ENCODE assay signal across 12 cellular contexts in the genomic region with DNA sequence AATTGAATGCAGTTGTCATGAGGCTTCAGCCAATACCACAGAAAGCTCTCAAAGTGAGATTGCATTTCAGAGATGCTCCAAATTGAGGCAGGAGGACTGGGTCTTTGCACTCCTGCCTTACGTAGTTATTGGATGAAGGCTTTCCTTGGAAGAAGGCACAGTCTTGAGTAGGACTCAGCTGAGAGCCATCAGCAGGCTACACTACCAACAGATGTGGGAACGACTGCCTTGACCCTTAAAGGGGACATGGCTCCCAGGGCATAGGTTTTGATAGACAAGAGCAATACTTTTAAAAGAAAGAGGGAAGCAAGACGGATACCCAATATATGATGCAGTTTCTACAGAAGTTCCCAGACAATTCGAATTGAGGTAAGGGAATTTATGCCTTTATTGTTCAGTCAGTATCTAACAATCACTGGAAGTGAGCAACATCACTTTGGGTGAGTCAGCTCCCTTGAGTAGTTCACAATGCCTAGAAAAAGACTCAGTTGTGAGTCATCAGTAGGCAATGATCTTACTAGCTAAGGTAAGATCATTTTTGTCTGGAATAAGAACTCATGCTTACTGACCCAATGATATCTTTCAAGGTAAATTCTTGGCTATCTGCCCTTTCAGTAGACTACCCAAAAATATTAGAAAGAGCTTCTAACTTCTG.
DNase-seq lines count a peak whose midpoint lies in the region; ATAC-seq, FAIRE-seq and TF ChIP-seq lines count a peak whose summit lies in the region.
"Had no signal": no experiment of that assay in that cellular context is flagged by ENCODE, and none has a peak within 500 bp of the region (broad histone marks: within the 10 kb centered on the region; RNA-seq: fewer than 3 reads in every experiment).

No MANE protein-coding gene starts in this region.

- ATAC-seq in heart right ventricle: peak in 5 of 8 donors; percentile 59 to 81 (median 74)
- ATAC-seq in Right ventricle myocardium superior (ENCODE audit: poor library complexity): no peak
- ATAC-seq in HG02610 (IDR thresholded peaks at IDR 0.05; ENCODE audit: unreplicated experiment): no peak
- no peak for ATAC-seq in GM18909 (IDR thresholded peaks at IDR 0.05; ENCODE audit: poor library complexity, unreplicated experiment)
- no peak for ATAC-seq in GM19397 (IDR thresholded peaks at IDR 0.05; ENCODE audit: unreplicated experiment)
- ATAC-seq: GM12878 had no signal

- peaks cover 0 to 4% (median 0%) of the 10 kb centered on the region in 11 donors for H3K9me3 ChIP-seq in heart right ventricle

- H3K36me3 ChIP-seq in heart right ventricle: no peaks in the 10 kb centered on the region

- no peaks in the 10 kb centered on the region for H3K27me3 ChIP-seq in heart right ventricle

- H3K4me3 ChIP-seq in heart right ventricle (no peak overlapping the region), fibroblast of pulmonary artery (replicated peaks; ENCODE audit: low read depth, low read length) (no peak overlapping the region)
- H3K4me3 ChIP-seq: GM12878 had no signal

- no peak for FAIRE-seq in urothelium cell line (lab: Jason Lieb, UNC)
- FAIRE-seq: GM12878 had no signal

- no peak for TF ChIP-seq CTCF in heart right ventricle (IDR thresholded peaks at IDR 0.05)
- no peak for TF ChIP-seq CTCF in RWPE1 (conservative IDR thresholded peaks at IDR 0.05; ENCODE audit: low read depth)
- TF ChIP-seq CTCF in fibroblast of pulmonary artery (IDR thresholded peaks at IDR 0.05; ENCODE audit: low read length, missing control alignments): no peak

- POLR2A ChIA-PET in RWPE1 (lab: Yijun Ruan, JAX; ENCODE audit: low non-redundant PET): no interaction called here

- intact Hi-C loops in heart right ventricle (cut with DNase I): loop anchor here in 1 of 10 donors (10.0 kb wide), 1 partner anchor 111 kb away; no protein-coding TSS in a partner anchor
- intact Hi-C loops in Right ventricle myocardium superior (cut with DNase I): no loop called here

- CTCF ChIA-PET in RWPE1 (lab: Yijun Ruan, JAX): no interaction called here

- 70 to 73% methylated on average over 4 of the region's 4 CpGs for WGBS in heart right ventricle, 2 donors

- H3K27ac ChIP-seq in heart right ventricle (peak overlapping the region in 3 of 10 donors; percentile 18 to 51 (median 45)), RWPE1 (no peak overlapping the region)

- no peak for DNase-seq in heart right ventricle
- DNase-seq in Right ventricle myocardium superior: no peak
- peak; percentile 84 for DNase-seq in RWPE1 (ENCODE audit: low spot score)
- peak; percentile 94 for DNase-seq in fibroblast of pulmonary artery (ENCODE audit: low read depth)
- DNase-seq in urothelium cell line (ENCODE audit: low spot score): peak; percentile 66
- DNase-seq: C1 segment of cervical spinal cord; NCI-H1417 treated with DMSO at 0.1 percent for 48 hours; stimulated activated naive CD4-positive, alpha-beta T cell treated with Interleukin-2 at 50 U/mL for 16 hours had no signal

- H3K4me1 ChIP-seq in heart right ventricle: peaks cover 0 to 32% (median 20%) of the 10 kb centered on the region in 9 donors

Comparison
In these comparisons a context has a peak if more than half of its experiments do, and no peak if none do; other contexts are left out.
1. ATAC-seq: peak in heart right ventricle (5 of 8); none in Right ventricle myocardium superior (single experiment), HG02610 (single experiment), GM18909 (single experiment) and GM19397 (single experiment).
2. DNase-seq: peak in RWPE1 (single experiment), fibroblast of pulmonary artery (single experiment) and urothelium cell line (single experiment); none in heart right ventricle (0 of 2) and Right ventricle myocardium superior (single experiment).